In the genomic region with DNA sequence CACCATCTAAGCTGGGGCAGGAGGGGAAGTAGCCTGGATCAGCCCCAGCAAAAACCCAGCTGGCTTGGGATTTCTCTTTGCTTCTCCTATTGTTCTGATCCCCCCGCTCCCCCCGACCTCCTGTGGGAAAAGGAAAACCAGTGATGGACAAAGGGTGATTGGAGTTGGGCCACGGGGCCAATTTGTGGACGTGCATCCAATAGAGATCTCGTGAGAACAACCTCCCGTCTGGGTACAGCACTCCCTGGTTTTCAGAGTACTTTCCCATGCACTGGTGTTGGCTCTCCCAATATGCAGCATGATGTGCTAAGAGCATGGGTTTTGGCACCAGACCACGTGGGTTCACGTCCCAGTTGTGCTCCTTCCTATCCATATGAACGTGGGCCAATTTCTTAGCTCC, we compare ENCODE assay signal across 23 cellular contexts. TPM values are rescaled to one million over a fixed set of nuclear protein-coding genes. Genes with fewer than 3 reads are reported as not detected.
DNase-seq lines count a peak whose midpoint lies in the region; ATAC-seq and TF ChIP-seq lines count a peak whose summit lies in the region.
"Had no signal": no experiment of that assay in that cellular context is flagged by ENCODE, and none has a peak within 500 bp of the region (broad histone marks: within the 10 kb centered on the region; RNA-seq: fewer than 3 reads in every experiment).

No MANE protein-coding gene starts in this region.

- peak overlapping the region; percentile 73 for H3K4me2 ChIP-seq in GM23338
- peak overlapping the region; percentile 72 for H3K4me2 ChIP-seq in neural progenitor cell

- peak overlapping the region; percentile 44 for H3K4me3 ChIP-seq in GM23338
- no peak overlapping the region for H3K4me3 ChIP-seq in endodermal cell (ENCODE audit: low read length)
- H3K4me3 ChIP-seq in neural progenitor cell, result peak overlapping the region; percentile 24
- no peak overlapping the region for H3K4me3 ChIP-seq in upper lobe of right lung

- DNase-seq in GM23338 (ENCODE audit: low spot score) (peak; percentile 30), RWPE1 (ENCODE audit: low spot score) (no peak), endodermal cell (peak; percentile 52), neural progenitor cell (ENCODE audit: low spot score) (peak; percentile 91), HCEC 1CT (no peak), upper lobe of right lung (no peak)
- no peak for DNase-seq in effector CD4-positive, alpha-beta T cell
- DNase-seq: activated CD4-positive, alpha-beta T cell treated with anti-CD3 and anti-CD28 coated beads, Interleukin-2, amount 10 ng/mL, durations not matched to agents 7 days and 5 days; activated naive CD4-positive, alpha-beta T cell treated with Interleukin-2 at 50 U/mL for 16 hours; CD4-positive, CD25-positive, alpha-beta regulatory T cell; cerebellar nuclear complex; Kasumi-1; kidney; midbrain; NCI-H1092; NCI-H2081; NCI-H446 treated with DMSO at 0.1 percent for 48 hours; SHP77 treated with DMSO at 0.1 percent for 48 hours; stimulated activated CD4-positive, alpha-beta T cell treated with anti-CD3 and anti-CD28 coated beads, Interleukin-15, amount 100 ng/mL, for 24 hours; T-cell had no signal

- H3K27me3 ChIP-seq in GM23338 (ENCODE audit: insufficient read depth), result peaks cover 23% of the 10 kb centered on the region
- no peaks in the 10 kb centered on the region for H3K27me3 ChIP-seq in endodermal cell (ENCODE audit: control insufficient read depth, insufficient read depth, low read length, poor library complexity, severe bottlenecking)
- H3K27me3 ChIP-seq in neural progenitor cell, result no peaks in the 10 kb centered on the region
- H3K27me3 ChIP-seq in upper lobe of right lung, result peaks cover 16% of the 10 kb centered on the region

- H3K4me1 ChIP-seq in GM23338 (ENCODE audit: insufficient read depth) (peaks cover 81% of the 10 kb centered on the region), endodermal cell (ENCODE audit: control insufficient read depth, insufficient read depth, low read length) (peaks cover 63% of the 10 kb centered on the region), neural progenitor cell (peaks cover 94% of the 10 kb centered on the region), upper lobe of right lung (peaks cover 9% of the 10 kb centered on the region)

- POLR2A ChIA-PET in RWPE1 (lab: Yijun Ruan, JAX; ENCODE audit: low non-redundant PET), result interaction anchor here (0.6 kb wide), 1 partner anchor 221 kb away, joined by 3 read pairs; no protein-coding TSS in a partner anchor

- WGBS in endodermal cell (ENCODE audit: insufficient coverage in 1 of 2, insufficient read length in 1 of 2), 2 experiments, result 59 to 68% methylated on average over 8 to 9 of the region's 9 CpGs

- peaks cover 91% of the 10 kb centered on the region for H3K4me1 Mint-ChIP-seq in GM23338
- H3K4me1 Mint-ChIP-seq in endodermal cell, result peaks cover 88% of the 10 kb centered on the region
- peaks cover 98% of the 10 kb centered on the region for H3K4me1 Mint-ChIP-seq in neural progenitor cell

- H3K4me3 Mint-ChIP-seq in GM23338 (peak overlapping the region; percentile 80), endodermal cell (peak overlapping the region; percentile 64), neural progenitor cell (peak overlapping the region; percentile 89)
- H3K4me3 Mint-ChIP-seq: activated CD4-positive, alpha-beta T cell treated with anti-CD3 and anti-CD28 coated beads, Interleukin-2, amount 10 ng/mL, durations not matched to agents 7 days and 5 days; CD4-positive, CD25-positive, alpha-beta regulatory T cell; T-cell had no signal

- H3K9me3 Mint-ChIP-seq in GM23338, result no peaks in the 10 kb centered on the region; the same call in 2 of the 3 replicates
- no peaks in the 10 kb centered on the region for H3K9me3 Mint-ChIP-seq in endodermal cell
- no peaks in the 10 kb centered on the region for H3K9me3 Mint-ChIP-seq in neural progenitor cell
- H3K9me3 Mint-ChIP-seq: activated CD4-positive, alpha-beta T cell treated with anti-CD3 and anti-CD28 coated beads, Interleukin-2, amount 10 ng/mL, durations not matched to agents 7 days and 5 days; T-cell had no signal

- H3K36me3 Mint-ChIP-seq in GM23338 (ENCODE audit: low read depth) (peaks cover 18% of the 10 kb centered on the region), endodermal cell (ENCODE audit: low read depth) (peaks cover 6% of the 10 kb centered on the region), neural progenitor cell (peaks cover 2% of the 10 kb centered on the region)
- H3K36me3 Mint-ChIP-seq: CD4-positive, CD25-positive, alpha-beta regulatory T cell; T-cell had no signal

- H3F3A ChIP-seq in GM23338 (replicated peaks; ENCODE audit: low read depth) (peaks cover 53% of the 10 kb centered on the region), neural progenitor cell (ENCODE audit: low read depth) (peaks cover 97% of the 10 kb centered on the region)

- H3K9me3 ChIP-seq in endodermal cell (ENCODE audit: control insufficient read depth, low read length) (no peaks in the 10 kb centered on the region), neural progenitor cell (ENCODE audit: low read depth) (no peaks in the 10 kb centered on the region), upper lobe of right lung (no peaks in the 10 kb centered on the region)
- H3K9me3 ChIP-seq: neutrophil had no signal

- H3K79me2 ChIP-seq in GM23338 (replicated peaks; ENCODE audit: insufficient read depth) (no peaks in the 10 kb centered on the region; the same call in 1 of the 2 replicates), neural progenitor cell (ENCODE audit: low read depth) (peaks cover 18% of the 10 kb centered on the region)

- no peaks in the 10 kb centered on the region for H3K36me3 ChIP-seq in GM23338 (ENCODE audit: insufficient read depth)
- no peaks in the 10 kb centered on the region for H3K36me3 ChIP-seq in endodermal cell (ENCODE audit: control insufficient read depth, insufficient read depth, low read length)
- no peaks in the 10 kb centered on the region for H3K36me3 ChIP-seq in neural progenitor cell
- no peaks in the 10 kb centered on the region for H3K36me3 ChIP-seq in upper lobe of right lung
- H3K36me3 ChIP-seq: neutrophil had no signal

- no peak for TF ChIP-seq CTCF in GM23338 (conservative IDR thresholded peaks at IDR 0.05; ENCODE audit: low read depth in 2 of 2)
- no peak for TF ChIP-seq CTCF in RWPE1 (conservative IDR thresholded peaks at IDR 0.05; ENCODE audit: low read depth)
- no peak for TF ChIP-seq CTCF in endodermal cell (conservative IDR thresholded peaks at IDR 0.05)
- no peak for TF ChIP-seq CTCF in neural progenitor cell (IDR thresholded peaks at IDR 0.05)
- no peak for TF ChIP-seq CTCF in upper lobe of right lung (IDR thresholded peaks at IDR 0.05)

- CTCF ChIA-PET in RWPE1 (lab: Yijun Ruan, JAX), result interaction anchor here (0.5 to 3.0 kb wide), 5 partner anchors 9 to 212 kb away, joined by 3 to 15 read pairs (median 5); no protein-coding TSS in a partner anchor

- ATAC-seq in GM23338, result no peak
- ATAC-seq in HG02798 (IDR thresholded peaks at IDR 0.05; ENCODE audit: poor library complexity, unreplicated experiment), result no peak
- no peak for ATAC-seq in upper lobe of right lung
- ATAC-seq: right cardiac atrium, T-cell had no signal

- H3K9ac ChIP-seq in endodermal cell (ENCODE audit: extremely low read depth, low read length, poor library complexity, severe bottlenecking) (no peak overlapping the region), neural progenitor cell (no peak overlapping the region)

- H4K20me1 ChIP-seq in GM23338 (replicated peaks; ENCODE audit: insufficient read depth), result no peaks in the 10 kb centered on the region
- H4K20me1 ChIP-seq in neural progenitor cell (ENCODE audit: low read depth), result peaks cover 75% of the 10 kb centered on the region

- H2AFZ ChIP-seq in GM23338, result no peak overlapping the region
- H2AFZ ChIP-seq in neural progenitor cell (replicated peaks), result no peak overlapping the region

- H3K27ac Mint-ChIP-seq in GM23338, result peak overlapping the region; percentile 74
- peak overlapping the region; percentile 91 for H3K27ac Mint-ChIP-seq in endodermal cell
- peak overlapping the region; percentile 94 for H3K27ac Mint-ChIP-seq in neural progenitor cell
- H3K27ac Mint-ChIP-seq: activated CD4-positive, alpha-beta T cell treated with anti-CD3 and anti-CD28 coated beads, Interleukin-2, amount 10 ng/mL, durations not matched to agents 7 days and 5 days; T-cell had no signal

- intact Hi-C loops in upper lobe of right lung (cut with DNase I), result no loop called here

- H3K27me3 Mint-ChIP-seq in GM23338 (ENCODE audit: insufficient read depth, low read depth, poor library complexity) (peaks cover 47% of the 10 kb centered on the region), endodermal cell (ENCODE audit: insufficient read depth) (no peaks in the 10 kb centered on the region), neural progenitor cell (ENCODE audit: insufficient read depth, low read depth) (peaks cover 12% of the 10 kb centered on the region)

- H3K27ac ChIP-seq in GM23338 (ENCODE audit: low read depth) (peak overlapping the region; percentile 61), RWPE1 (peak overlapping the region; percentile 96), endodermal cell (ENCODE audit: low read depth, low read length) (peak overlapping the region; percentile 55), neural progenitor cell (peak overlapping the region; percentile 87), upper lobe of right lung (no peak overlapping the region)
- H3K27ac ChIP-seq: neutrophil had no signal

- H3K9me2 ChIP-seq in GM23338 (ENCODE audit: insufficient read depth), result no peaks in the 10 kb centered on the region

TF ChIP-seq in GM23338, 12 proteins besides CTCF, POLR2A, EP300 and RAD21 (continues in another document):
- no peak for TF ChIP-seq EZH2 (IDR thresholded peaks at IDR 0.05; ENCODE audit: low read depth, unreplicated experiment)

RNA-seq across cellular contexts. Expression of gene BLACAT1, which starts 9.0 kb away (rescaled TPM):
- total RNA-seq in GM23338 (2014; rRNA removed; shearing (Covaris generic)), result 5.6 and 6.2 TPM in 2 replicates
- 1.5 and 1.6 TPM in 2 replicates for polyA plus RNA-seq in GM23338 (2016; fragmentation: Nextera tagmentation; extraction: Ambion mirVana)
- total RNA-seq in endodermal cell (1 to 10 TPM; 7.4 to 7.6 TPM), neural progenitor cell (ENCODE audit: low replicate concordance) (13.9 and 25.7 TPM in 2 replicates), upper lobe of right lung (0.84 TPM)
- polyA plus RNA-seq in endodermal cell (2013, experiment 1 of 2), result 9.3 TPM
- polyA plus RNA-seq in endodermal cell (2013, experiment 2 of 2), result 9.8 TPM
- polyA plus RNA-seq: CD4-positive, CD25-positive, alpha-beta regulatory T cell had no signal

RNA-seq across cellular contexts. Expression of gene LEMD1, which starts 25.0 kb away (rescaled TPM):
- 10.7 and 14.7 TPM in 2 replicates for total RNA-seq in GM23338 (2014; rRNA removed; shearing (Covaris generic))
- 3.7 and 4.7 TPM in 2 replicates for polyA plus RNA-seq in GM23338 (2016; fragmentation: Nextera tagmentation; extraction: Ambion mirVana)
- total RNA-seq in endodermal cell, result 10 to 100 TPM; 13.5 to 16.7 TPM
- polyA plus RNA-seq in endodermal cell (2013, experiment 1 of 2), result 20.5 TPM
- polyA plus RNA-seq in endodermal cell (2013, experiment 2 of 2), result 20.2 TPM
- 15.0 and 79.0 TPM in 2 replicates for total RNA-seq in neural progenitor cell (ENCODE audit: low replicate concordance)
- total RNA-seq in upper lobe of right lung, result 2.1 TPM
- total RNA-seq: CD4-positive, CD25-positive, alpha-beta regulatory T cell; right cardiac atrium had no signal
- polyA plus RNA-seq: CD4-positive, CD25-positive, alpha-beta regulatory T cell; right cardiac atrium had no signal

RNA-seq across cellular contexts. Expression of gene CDK18, which starts 57.6 kb away (rescaled TPM):
- total RNA-seq in GM23338 (2014; rRNA removed; shearing (Covaris generic)), result 34.3 and 46.5 TPM in 2 replicates
- polyA plus RNA-seq in GM23338 (2016; fragmentation: Nextera tagmentation; extraction: Ambion mirVana), result 17.3 and 21.1 TPM in 2 replicates
- total RNA-seq in endodermal cell (10 to 100 TPM; 58.1 to 88.7 TPM), neural progenitor cell (ENCODE audit: low replicate concordance) (14.1 and 25.5 TPM in 2 replicates), upper lobe of right lung (31.6 TPM)
- 24.4 TPM for polyA plus RNA-seq in endodermal cell (2013, experiment 1 of 2)
- polyA plus RNA-seq in endodermal cell (2013, experiment 2 of 2), result 22.7 TPM
- polyA plus RNA-seq: CD4-positive, CD25-positive, alpha-beta regulatory T cell had no signal

Comparison
In these comparisons a context has a peak if more than half of its experiments do, and no peak if none do; other contexts are left out.
1. DNase-seq: peak in GM23338 (single experiment), endodermal cell (single experiment) and neural progenitor cell (single experiment); none in RWPE1 (single experiment), HCEC 1CT (single experiment), effector CD4-positive, alpha-beta T cell (single experiment) and upper lobe of right lung (single experiment).
2. H3K4me3 ChIP-seq: peak in GM23338 (single experiment) and neural progenitor cell (single experiment); none in endodermal cell (single experiment) and upper lobe of right lung (single experiment).
3. Peak in every context shown above with its lines, with median percentiles within 50 percentile points of each other: H3K27ac Mint-ChIP-seq and H3K4me3 Mint-ChIP-seq.